ENCODE assay signal across 19 cellular contexts in the genomic region with DNA sequence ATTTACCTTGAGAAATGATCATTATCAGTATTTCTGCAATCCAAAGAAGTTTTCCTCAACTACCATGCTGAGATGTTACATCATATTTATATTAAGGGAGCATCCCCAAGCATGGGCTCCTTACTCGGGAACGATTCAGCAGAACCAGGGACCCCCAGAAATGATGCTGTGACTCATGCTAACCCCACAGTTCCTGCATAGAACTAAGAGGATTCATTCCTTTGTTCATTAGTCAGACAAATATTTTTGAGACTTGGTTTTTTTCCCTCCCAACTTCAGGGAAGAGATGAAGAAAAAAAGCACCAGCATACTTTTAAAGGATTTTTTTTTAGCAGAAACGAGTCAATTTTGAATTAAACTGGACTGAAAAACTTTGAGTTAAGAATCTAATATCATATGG.
"Had no signal": no experiment of that assay in that cellular context is flagged by ENCODE, and none has a peak within 500 bp of the region (broad histone marks: within the 10 kb centered on the region; RNA-seq: fewer than 3 reads in every experiment).

No MANE protein-coding gene starts in this region.

- DNase-seq: activated CD4-positive, alpha-beta T cell treated with anti-CD3 and anti-CD28 coated beads, Interleukin-2, amount 50 U/mL, for 4 hours; activated effector memory CD4-positive, alpha-beta T cell treated with anti-CD3 and anti-CD28 coated beads, Interleukin-2, amount 50 U/mL, for 16 hours; activated naive CD4-positive, alpha-beta T cell treated with anti-CD3 and anti-CD28 coated beads, Interleukin-2, amount 50 U/mL, for 16 hours; activated T-cell treated with anti-CD3 and anti-CD28 coated beads, Interleukin-2, amount 50 U/mL, for 72 hours; colonic mucosa; erythroblast; gastrocnemius medialis; heart left ventricle; kidney glomerular epithelial cell; left ventricle myocardium inferior; mammary epithelial cell; nephron progenitor cell; nucleus accumbens; posterior cingulate gyrus; sigmoid colon; uterus had no signal

- H3K27me3 ChIP-seq: ascending aorta, cardiac muscle cell, colonic mucosa, gastrocnemius medialis, heart left ventricle, sigmoid colon, tibial nerve, uterus had no signal

- H3K36me3 ChIP-seq: ascending aorta, cardiac muscle cell, colonic mucosa, gastrocnemius medialis, heart left ventricle, left ventricle myocardium inferior, sigmoid colon, tibial nerve, uterus had no signal

- H3K4me3 ChIP-seq: ascending aorta, cardiac muscle cell, colonic mucosa, gastrocnemius medialis, heart left ventricle, left ventricle myocardium inferior, sigmoid colon, tibial nerve, uterus had no signal

- H3K27ac ChIP-seq: ascending aorta, cardiac muscle cell, colonic mucosa, gastrocnemius medialis, heart left ventricle, left ventricle myocardium inferior, sigmoid colon, tibial nerve, uterus had no signal

- H3K9me3 ChIP-seq: ascending aorta, colonic mucosa, gastrocnemius medialis, heart left ventricle, sigmoid colon, tibial nerve, uterus had no signal

- H3K4me1 ChIP-seq: ascending aorta, colonic mucosa, gastrocnemius medialis, heart left ventricle, left ventricle myocardium inferior, uterus had no signal
